ENCODE assay signal across 21 cellular contexts in the genomic region with DNA sequence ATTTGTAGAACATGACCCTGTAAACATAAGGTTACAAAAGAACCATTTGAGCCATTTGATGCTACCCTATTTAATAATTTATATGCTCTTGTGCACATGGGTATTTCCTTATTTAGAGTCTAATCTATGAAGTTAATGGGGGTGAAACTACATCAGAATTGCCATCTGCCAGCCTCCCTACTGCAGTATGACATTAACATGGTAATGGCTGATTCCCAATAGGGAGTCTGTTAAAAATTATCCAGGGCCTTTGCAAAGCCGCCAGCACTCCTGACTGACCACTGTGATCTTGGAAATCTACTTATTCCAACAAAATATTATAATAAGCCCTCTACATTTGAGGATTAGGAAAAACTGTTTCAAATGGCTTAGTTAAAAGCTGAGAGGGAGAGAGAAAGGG.
DNase-seq lines count a peak whose midpoint lies in the region; FAIRE-seq and TF ChIP-seq lines count a peak whose summit lies in the region.
"Had no signal": no experiment of that assay in that cellular context is flagged by ENCODE, and none has a peak within 500 bp of the region (broad histone marks: within the 10 kb centered on the region; RNA-seq: fewer than 3 reads in every experiment).

No MANE protein-coding gene starts in this region.

- TF ChIP-seq EP300 in suprapubic skin (IDR thresholded peaks at IDR 0.05) = no peak

- H3K4me3 Mint-ChIP-seq in progenitor cell of endocrine pancreas (ENCODE audit: low read depth) = no peak overlapping the region
- H3K4me3 Mint-ChIP-seq: activated naive CD4-positive, alpha-beta T cell treated with anti-CD3 and anti-CD28 coated beads, Interleukin-2, amount 50 U/mL, for 24 hours; naive thymus-derived CD4-positive, alpha-beta T cell had no signal

- no peak overlapping the region for H3K9ac ChIP-seq in kidney (ENCODE audit: low read length in 2 of 2)

- H3K9me3 Mint-ChIP-seq in progenitor cell of endocrine pancreas (ENCODE audit: low read depth) = peaks cover 30% of the 10 kb centered on the region
- H3K9me3 Mint-ChIP-seq: activated naive CD4-positive, alpha-beta T cell treated with anti-CD3 and anti-CD28 coated beads, Interleukin-2, amount 50 U/mL, for 24 hours; activated T-helper 2 cell treated with anti-CD3 and anti-CD28 coated beads, Interferon-gamma antibody, Interleukin-2, Interleukin-4, amounts not matched to agents 10 μg/mL and 5 μg/mL and 100 μg/mL, durations not matched to agents 14 hours and 24 hours and 36 hours had no signal

- FAIRE-seq in kidney (lab: Jason Lieb, UNC) = peak; percentile 13

- no peaks in the 10 kb centered on the region for H3K9me3 ChIP-seq in kidney (ENCODE audit: control insufficient read depth in 1 of 2, low read length in 2 of 2)
- no peaks in the 10 kb centered on the region for H3K9me3 ChIP-seq in suprapubic skin
- H3K9me3 ChIP-seq: SJCRH30, transverse colon had no signal

- no peaks in the 10 kb centered on the region for H3K36me3 Mint-ChIP-seq in progenitor cell of endocrine pancreas (ENCODE audit: insufficient read depth)
- H3K36me3 Mint-ChIP-seq: activated naive CD4-positive, alpha-beta T cell treated with anti-CD3 and anti-CD28 coated beads, Interleukin-2, amount 50 U/mL, for 24 hours; naive thymus-derived CD4-positive, alpha-beta T cell had no signal

- WGBS in suprapubic skin = 63% methylated on average over 1 of the region's 1 CpG

- H3K36me3 ChIP-seq in kidney (ENCODE audit: control insufficient read depth in 1 of 2, insufficient read depth in 2 of 2, low read length in 2 of 2) (no peaks in the 10 kb centered on the region), suprapubic skin (no peaks in the 10 kb centered on the region)
- H3K36me3 ChIP-seq: SJCRH30, transverse colon had no signal

- intact Hi-C loops in kidney (cut with DNase I) = no loop called here

- DNase-seq in DMS 273 (lab: John Stamatoyannopoulos, UW; ENCODE audit: unreplicated experiment) = peak; percentile 81
- DNase-seq in NCI-H524 (lab: John Stamatoyannopoulos, UW) = peak; percentile 8 to 63
- no peak for DNase-seq in kidney
- no peak for DNase-seq in progenitor cell of endocrine pancreas (ENCODE audit: low spot score, unreplicated experiment)
- no peak for DNase-seq in suprapubic skin (ENCODE audit: low spot score in 2 of 2)
- DNase-seq in NCI-H1417 (lab: John Stamatoyannopoulos, UW) = no peak
- no peak for DNase-seq in SKM-1 (lab: John Stamatoyannopoulos, UW; ENCODE audit: unreplicated experiment)
- DNase-seq: activated CD4-positive, alpha-beta T cell treated with anti-CD3 and anti-CD28 coated beads, Interleukin-2, amount 50 U/mL, for 4 hours; activated CD4-positive, CD25-positive, alpha-beta regulatory T cell; anterior cingulate cortex; left ventricle myocardium superior; midbrain; naive thymus-derived CD4-positive, alpha-beta T cell; NCI-H1436 treated with DMSO at 0.1 percent for 48 hours; retina; T-helper 1 cell; transverse colon had no signal

- TF ChIP-seq POLR2A in suprapubic skin (IDR thresholded peaks at IDR 0.05) = no peak

- no peaks in the 10 kb centered on the region for H3K27me3 ChIP-seq in suprapubic skin
- H3K27me3 ChIP-seq: SJCRH30, transverse colon had no signal

- TF ChIP-seq CTCF in kidney (IDR thresholded peaks at IDR 0.05; ENCODE audit: borderline replicate concordance, extremely low read depth, insufficient read depth) (no peak), progenitor cell of endocrine pancreas (IDR thresholded peaks at IDR 0.05; ENCODE audit: unreplicated experiment) (no peak), suprapubic skin (IDR thresholded peaks at IDR 0.05) (no peak)

- H3K4me3 ChIP-seq in kidney (ENCODE audit: low read length in 2 of 2) (no peak overlapping the region), suprapubic skin (no peak overlapping the region)
- H3K4me3 ChIP-seq: SJCRH30, transverse colon had no signal

- H3K4me1 Mint-ChIP-seq in progenitor cell of endocrine pancreas (ENCODE audit: low read depth) = peaks cover 15% of the 10 kb centered on the region
- H3K4me1 Mint-ChIP-seq: activated naive CD4-positive, alpha-beta T cell treated with anti-CD3 and anti-CD28 coated beads, Interleukin-2, amount 50 U/mL, for 24 hours; naive thymus-derived CD4-positive, alpha-beta T cell had no signal

- H3K27ac Mint-ChIP-seq in progenitor cell of endocrine pancreas = peak overlapping the region; percentile 91
- H3K27ac Mint-ChIP-seq: activated naive CD4-positive, alpha-beta T cell treated with anti-CD3 and anti-CD28 coated beads, Interleukin-2, amount 50 U/mL, for 24 hours; activated T-helper 2 cell treated with anti-CD3 and anti-CD28 coated beads, Interferon-gamma antibody, Interleukin-2, Interleukin-4, amounts not matched to agents 10 μg/mL and 5 μg/mL and 100 μg/mL, durations not matched to agents 14 hours and 24 hours and 36 hours; naive thymus-derived CD4-positive, alpha-beta T cell had no signal

- H3K4me1 ChIP-seq in kidney (ENCODE audit: control insufficient read depth in 1 of 2, insufficient read depth in 1 of 2, low read depth in 1 of 2, low read length in 2 of 2) (no peaks in the 10 kb centered on the region), suprapubic skin (no peaks in the 10 kb centered on the region)
- H3K4me1 ChIP-seq: transverse colon had no signal

- peak overlapping the region in 1 of 2 donors; percentile 34 for H3K27ac ChIP-seq in kidney (ENCODE audit: low read depth in 2 of 2, low read length in 2 of 2)
- no peak overlapping the region for H3K27ac ChIP-seq in suprapubic skin
- H3K27ac ChIP-seq: C4-2B, SJCRH30, transverse colon had no signal

- no peaks in the 10 kb centered on the region for H3K27me3 Mint-ChIP-seq in progenitor cell of endocrine pancreas
- H3K27me3 Mint-ChIP-seq: activated naive CD4-positive, alpha-beta T cell treated with anti-CD3 and anti-CD28 coated beads, Interleukin-2, amount 50 U/mL, for 24 hours had no signal

Comparison
In these comparisons a context has a peak if more than half of its experiments do, and no peak if none do; other contexts are left out.
1. DNase-seq: peak in DMS 273 (single experiment) and NCI-H524 (2 of 2); none in kidney (single experiment), progenitor cell of endocrine pancreas (single experiment), suprapubic skin (0 of 2), NCI-H1417 (0 of 3) and SKM-1 (single experiment).